ENCODE assay signal across 19 cellular contexts in the genomic region with DNA sequence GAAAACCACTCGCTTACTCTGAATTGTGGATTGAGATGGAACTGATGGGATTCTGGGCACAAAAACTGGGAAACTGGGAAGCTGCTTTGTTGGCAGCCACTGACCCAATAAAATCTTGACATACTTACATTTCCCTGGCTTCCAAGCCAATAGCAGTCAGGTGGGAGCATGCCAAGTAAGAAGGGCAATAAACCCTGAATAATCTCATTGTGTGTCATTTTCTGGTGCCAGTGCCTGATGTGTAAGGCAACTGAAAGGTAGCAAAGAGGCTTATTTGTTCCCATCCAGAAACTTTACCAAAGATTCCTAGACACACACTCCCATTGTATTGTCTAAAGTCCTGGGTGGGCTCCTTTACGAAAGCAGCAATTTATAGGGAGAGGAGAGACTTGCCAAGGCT.
"Had no signal": no experiment of that assay in that cellular context is flagged by ENCODE, and none has a peak within 500 bp of the region (broad histone marks: within the 10 kb centered on the region; RNA-seq: fewer than 3 reads in every experiment).

No MANE protein-coding gene starts in this region.

- H3K27me3 ChIP-seq: adrenal gland, colonic mucosa, dorsolateral prefrontal cortex, upper lobe of left lung had no signal

- H3K4me1 ChIP-seq: adrenal gland, colonic mucosa, upper lobe of left lung had no signal

- DNase-seq: activated B cell treated with CpG ODN at 0.5 μM for 24 hours; activated CD4-positive, alpha-beta T cell treated with anti-CD3 and anti-CD28 coated beads for 36 hours; activated CD4-positive, alpha-beta T cell treated with anti-CD3 and anti-CD28 coated beads, Interleukin-2, amount 50 U/mL, for 4 hours; activated CD8-positive, alpha-beta memory T cell treated with anti-CD3 and anti-CD28 coated beads for 24 hours; activated CD8-positive, alpha-beta memory T cell treated with anti-CD3 and anti-CD28 coated beads, Interleukin-2, amount 50 U/mL, for 4 hours; activated naive CD4-positive, alpha-beta T cell; activated T-cell treated with anti-CD3 and anti-CD28 coated beads, Interleukin-2, amount 50 U/mL, for 4 hours; adrenal gland; colonic mucosa; dorsolateral prefrontal cortex; effector memory CD8-positive, alpha-beta T cell; mesenchymal stem cell; naive thymus-derived CD4-positive, alpha-beta T cell; retina; stimulated activated CD4-positive, alpha-beta T cell treated with anti-CD3 and anti-CD28 coated beads, Interleukin-2, amount 100 ng/mL, for 48 hours; stimulated activated CD8-positive, alpha-beta memory T cell treated with anti-CD3 and anti-CD28 coated beads, Interleukin-4, amount 100 ng/mL, for 48 hours; stimulated activated naive B cell treated with anti-CD40 and anti-IgM and Interleukin-4, amounts not matched to agents 10 μg/mL and 1 μg/mL and 100 μg/mL, for 72 hours; upper lobe of left lung had no signal

- H3K27ac ChIP-seq: adrenal gland, colonic mucosa, dorsolateral prefrontal cortex, upper lobe of left lung had no signal

- H3K9me3 ChIP-seq: adrenal gland, colonic mucosa, upper lobe of left lung had no signal

- H3K36me3 ChIP-seq: adrenal gland, colonic mucosa, upper lobe of left lung had no signal

- H3K4me3 ChIP-seq: adrenal gland, colonic mucosa, dorsolateral prefrontal cortex, upper lobe of left lung had no signal

- ATAC-seq: activated CD4-positive, alpha-beta T cell treated with anti-CD3 and anti-CD28 coated beads for 36 hours; activated T-cell treated with anti-CD3 and anti-CD28 coated beads, Interleukin-2, amount 50 U/mL, for 4 hours; effector memory CD8-positive, alpha-beta T cell; esophagus mucosa; naive thymus-derived CD4-positive, alpha-beta T cell; stimulated activated naive B cell treated with anti-CD40 and anti-IgM and Interleukin-4, amounts not matched to agents 10 μg/mL and 1 μg/mL and 100 μg/mL, for 72 hours had no signal
